1 cellular context compared by ENCODE assay signal in genomic region chr15:79032656-79033055, GRCh38.
TF ChIP-seq lines count a peak whose summit lies in the region.

No MANE protein-coding gene starts in this region.

TF ChIP-seq in WTC11, 78 proteins besides CTCF, POLR2A, EP300 and RAD21 (continued from another document):
- no peak for TF ChIP-seq ATF2 (CRISPR knock-in tag; IDR thresholded peaks at IDR 0.05; ENCODE audit: borderline replicate concordance, low read depth)
- TF ChIP-seq ATF6 (CRISPR knock-in tag; IDR thresholded peaks at IDR 0.05): no peak
